In the genomic region with DNA sequence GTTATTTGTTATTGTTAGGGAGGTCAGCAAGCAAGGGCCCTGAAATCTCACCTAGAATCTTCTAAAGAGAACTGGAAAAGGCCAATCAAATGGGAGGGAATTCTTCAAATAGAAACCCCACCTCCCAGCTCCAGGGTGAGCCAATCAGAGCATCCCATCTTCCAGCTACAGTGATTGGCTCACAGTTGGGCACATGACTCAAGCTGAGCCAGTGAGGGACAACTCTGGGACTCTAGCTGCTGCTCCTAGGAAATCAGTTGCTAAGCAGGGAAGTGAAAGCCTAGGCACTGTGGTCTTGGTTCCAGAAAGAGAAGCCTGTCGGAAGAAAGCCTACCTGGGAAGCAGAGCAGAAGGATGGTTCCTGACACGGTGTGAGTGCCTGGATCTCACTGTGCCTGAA, we compare ENCODE assay signal across 8 cellular contexts. TPM values are rescaled to one million over a fixed set of nuclear protein-coding genes. Genes with fewer than 3 reads are reported as not detected.
DNase-seq lines count a peak whose midpoint lies in the region; ATAC-seq and TF ChIP-seq lines count a peak whose summit lies in the region.

No MANE protein-coding gene starts in this region.

- H3K27ac ChIP-seq in DOHH2 (ENCODE audit: low read depth, low read length) = no peak overlapping the region
- no peak overlapping the region for H3K27ac ChIP-seq in esophagus muscularis mucosa (replicated peaks in 1 of 4)
- no peak overlapping the region for H3K27ac ChIP-seq in left lung

- no peaks in the 10 kb centered on the region for H4K20me1 ChIP-seq in DOHH2 (ENCODE audit: control insufficient read depth, insufficient read depth, low read depth, low read length)

- no peaks in the 10 kb centered on the region for H3F3A ChIP-seq in DOHH2 (ENCODE audit: control insufficient read depth, insufficient read depth)

- H3K4me3 ChIP-seq in DOHH2 (ENCODE audit: low read length) = no peak overlapping the region
- no peak overlapping the region for H3K4me3 ChIP-seq in esophagus muscularis mucosa
- no peak overlapping the region for H3K4me3 ChIP-seq in left lung

- H3K9me3 ChIP-seq in DOHH2 (ENCODE audit: control insufficient read depth, insufficient read depth, low read length) = peaks cover 11% of the 10 kb centered on the region; the same call in 1 of the 2 replicates
- no peaks in the 10 kb centered on the region for H3K9me3 ChIP-seq in esophagus muscularis mucosa
- peaks cover 0 to 5% of the 10 kb centered on the region in 2 donors for H3K9me3 ChIP-seq in left lung

- H3K4me1 ChIP-seq in DOHH2 (ENCODE audit: control insufficient read depth, low read length) (peaks cover 18% of the 10 kb centered on the region), esophagus muscularis mucosa (peaks cover 8 to 11% (median 11%) of the 10 kb centered on the region in 4 donors), left lung (peaks cover 0 to 10% of the 10 kb centered on the region in 2 donors)

- H3K36me3 ChIP-seq in DOHH2 (ENCODE audit: control insufficient read depth, low read length) (no peaks in the 10 kb centered on the region), esophagus muscularis mucosa (no peaks in the 10 kb centered on the region), left lung (no peaks in the 10 kb centered on the region)

- WGBS in esophagus muscularis mucosa = 97% methylated on average over 2 of the region's 2 CpGs

- DNase-seq in islet precursor cell = peak; percentile 75
- DNase-seq in esophagus muscularis mucosa (ENCODE audit: extremely low spot score) = no peak
- no peak for DNase-seq in left lung
- DNase-seq in DMS79 treated with DMSO at 0.1 percent for 48 hours (lab: John Stamatoyannopoulos, UW) = no peak

- TF ChIP-seq CTCF in DOHH2 (IDR thresholded peaks at IDR 0.05; ENCODE audit: low read depth, low read length, poor library complexity, severe bottlenecking) = no peak
- TF ChIP-seq CTCF in esophagus muscularis mucosa (IDR thresholded peaks at IDR 0.05) = no peak
- TF ChIP-seq CTCF in left lung (IDR thresholded peaks at IDR 0.05) = no peak

- H3K4me2 ChIP-seq in DOHH2 (ENCODE audit: low read length) = peak overlapping the region; percentile 31; the same call in 1 of the 2 replicates

- no peak for TF ChIP-seq POLR2A in esophagus muscularis mucosa (IDR thresholded peaks at IDR 0.05; ENCODE audit: low read depth)

- H3K79me2 ChIP-seq in DOHH2 (ENCODE audit: control insufficient read depth, low read length) = no peaks in the 10 kb centered on the region

- H3K27me3 ChIP-seq in DOHH2 (ENCODE audit: control insufficient read depth, low read length) (peaks cover 41% of the 10 kb centered on the region), esophagus muscularis mucosa (peaks cover 3 to 92% (median 19%) of the 10 kb centered on the region in 4 donors), left lung (peaks cover 32 to 96% of the 10 kb centered on the region in 2 donors)

- intact Hi-C loops in esophagus muscularis mucosa (cut with DNase I) = no loop called here
- intact Hi-C loops in left lung (cut with DNase I) = no loop called here

- TF ChIP-seq RAD21 in Ishikawa (IDR thresholded peaks at IDR 0.05; ENCODE audit: low read depth) = no peak

- ATAC-seq in SK-N-SH treated with all-trans-retinoic acid at 6 μM for 48 hours (peak; percentile 74), left lung (no peak), HG03520 (IDR thresholded peaks at IDR 0.05; ENCODE audit: unreplicated experiment) (no peak)

- no peaks in the 10 kb centered on the region for H3K9me2 ChIP-seq in DOHH2 (replicated peaks; ENCODE audit: control insufficient read depth, low read length)

- TF ChIP-seq EP300 in Ishikawa (IDR thresholded peaks at IDR 0.05; ENCODE audit: borderline replicate concordance) (no peak), esophagus muscularis mucosa (IDR thresholded peaks at IDR 0.05) (no peak)

TF ChIP-seq in Ishikawa, 13 proteins besides CTCF, POLR2A, EP300 and RAD21:
- TF ChIP-seq, protein P1, sequence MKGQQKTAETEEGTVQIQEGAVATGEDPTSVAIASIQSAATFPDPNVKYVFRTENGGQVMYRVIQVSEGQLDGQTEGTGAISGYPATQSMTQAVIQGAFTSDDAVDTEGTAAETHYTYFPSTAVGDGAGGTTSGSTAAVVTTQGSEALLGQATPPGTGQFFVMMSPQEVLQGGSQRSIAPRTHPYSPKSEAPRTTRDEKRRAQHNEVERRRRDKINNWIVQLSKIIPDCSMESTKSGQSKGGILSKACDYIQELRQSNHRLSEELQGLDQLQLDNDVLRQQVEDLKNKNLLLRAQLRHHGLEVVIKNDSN (IDR thresholded peaks at IDR 0.05) = peak; percentile 95
- TF ChIP-seq TCF12 (IDR thresholded peaks at IDR 0.05; ENCODE audit: low read depth) = no peak

TF ChIP-seq in SK-N-SH treated with all-trans-retinoic acid at 6 μM for 48 hours, 23 proteins besides CTCF, POLR2A, EP300 and RAD21:
- TF ChIP-seq, protein P2, sequence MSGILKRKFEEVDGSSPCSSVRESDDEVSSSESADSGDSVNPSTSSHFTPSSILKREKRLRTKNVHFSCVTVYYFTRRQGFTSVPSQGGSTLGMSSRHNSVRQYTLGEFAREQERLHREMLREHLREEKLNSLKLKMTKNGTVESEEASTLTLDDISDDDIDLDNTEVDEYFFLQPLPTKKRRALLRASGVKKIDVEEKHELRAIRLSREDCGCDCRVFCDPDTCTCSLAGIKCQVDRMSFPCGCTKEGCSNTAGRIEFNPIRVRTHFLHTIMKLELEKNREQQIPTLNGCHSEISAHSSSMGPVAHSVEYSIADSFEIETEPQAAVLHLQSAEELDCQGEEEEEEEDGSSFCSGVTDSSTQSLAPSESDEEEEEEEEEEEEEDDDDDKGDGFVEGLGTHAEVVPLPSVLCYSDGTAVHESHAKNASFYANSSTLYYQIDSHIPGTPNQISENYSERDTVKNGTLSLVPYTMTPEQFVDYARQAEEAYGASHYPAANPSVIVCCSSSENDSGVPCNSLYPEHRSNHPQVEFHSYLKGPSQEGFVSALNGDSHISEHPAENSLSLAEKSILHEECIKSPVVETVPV (CRISPR knock-in tag; IDR thresholded peaks at IDR 0.05) = no peak
- TF ChIP-seq ESRRG (CRISPR knock-in tag; IDR thresholded peaks at IDR 0.05) = no peak

RNA-seq across cellular contexts. Expression of a gene that starts 13.4 kb away (rescaled TPM):
- under 1 TPM in 3 of 4 donors, not detected in 1; 0.40 to 0.50 (median 0.45) TPM for total RNA-seq in esophagus muscularis mucosa
- under 1 TPM; 0.55 to 0.65 TPM for total RNA-seq in left lung

RNA-seq across cellular contexts. Expression of a gene that starts 48.0 kb away (rescaled TPM):
- under 1 TPM in 1 of 4 donors, not detected in 3; 0.17 TPM for total RNA-seq in esophagus muscularis mucosa
- total RNA-seq in left lung = not detected

RNA-seq across cellular contexts. Expression of a gene that starts 56.5 kb away (rescaled TPM):
- total RNA-seq in esophagus muscularis mucosa = 10 to 100 TPM in 3 of 4 donors, 1 to 10 TPM in 1; 10.0 to 18.0 (median 16.5) TPM
- total RNA-seq in left lung = 10 to 100 TPM; 10.4 to 22.3 TPM
